Comparison of ENCODE assay signal across 11 cellular contexts in genomic region chr12:48736456-48736855, GRCh38. TPM values are rescaled to one million over a fixed set of nuclear protein-coding genes. Genes with fewer than 3 reads are reported as not detected.
"Had no signal": no experiment of that assay in that cellular context is flagged by ENCODE, and none has a peak within 500 bp of the region (broad histone marks: within the 10 kb centered on the region; RNA-seq: fewer than 3 reads in every experiment).

No MANE protein-coding gene starts in this region.

- H3K27ac ChIP-seq: GM23248, HL-60 had no signal

- ATAC-seq: HCT116, HepG2, K562 had no signal

- DNase-seq: GM23248, GOT3, H7, HFFc6, KG1 had no signal

- H3K4me1 ChIP-seq: HAP-1 had no signal

- H2AFZ ChIP-seq: GM23248 had no signal

- H3K9ac ChIP-seq: GM23248 had no signal

- H3K9me3 ChIP-seq: HAP-1 had no signal

- H3K36me3 ChIP-seq: HAP-1 had no signal

- H3K4me3 ChIP-seq: GM23248, HAP-1, K562 had no signal

RNA-seq across cellular contexts. Expression of gene ADCY6, which starts 52.4 kb away (rescaled TPM):
- polyA plus RNA-seq: IgD-negative memory B cell had no signal
